8 cellular contexts compared by ENCODE assay signal in the genomic region with DNA sequence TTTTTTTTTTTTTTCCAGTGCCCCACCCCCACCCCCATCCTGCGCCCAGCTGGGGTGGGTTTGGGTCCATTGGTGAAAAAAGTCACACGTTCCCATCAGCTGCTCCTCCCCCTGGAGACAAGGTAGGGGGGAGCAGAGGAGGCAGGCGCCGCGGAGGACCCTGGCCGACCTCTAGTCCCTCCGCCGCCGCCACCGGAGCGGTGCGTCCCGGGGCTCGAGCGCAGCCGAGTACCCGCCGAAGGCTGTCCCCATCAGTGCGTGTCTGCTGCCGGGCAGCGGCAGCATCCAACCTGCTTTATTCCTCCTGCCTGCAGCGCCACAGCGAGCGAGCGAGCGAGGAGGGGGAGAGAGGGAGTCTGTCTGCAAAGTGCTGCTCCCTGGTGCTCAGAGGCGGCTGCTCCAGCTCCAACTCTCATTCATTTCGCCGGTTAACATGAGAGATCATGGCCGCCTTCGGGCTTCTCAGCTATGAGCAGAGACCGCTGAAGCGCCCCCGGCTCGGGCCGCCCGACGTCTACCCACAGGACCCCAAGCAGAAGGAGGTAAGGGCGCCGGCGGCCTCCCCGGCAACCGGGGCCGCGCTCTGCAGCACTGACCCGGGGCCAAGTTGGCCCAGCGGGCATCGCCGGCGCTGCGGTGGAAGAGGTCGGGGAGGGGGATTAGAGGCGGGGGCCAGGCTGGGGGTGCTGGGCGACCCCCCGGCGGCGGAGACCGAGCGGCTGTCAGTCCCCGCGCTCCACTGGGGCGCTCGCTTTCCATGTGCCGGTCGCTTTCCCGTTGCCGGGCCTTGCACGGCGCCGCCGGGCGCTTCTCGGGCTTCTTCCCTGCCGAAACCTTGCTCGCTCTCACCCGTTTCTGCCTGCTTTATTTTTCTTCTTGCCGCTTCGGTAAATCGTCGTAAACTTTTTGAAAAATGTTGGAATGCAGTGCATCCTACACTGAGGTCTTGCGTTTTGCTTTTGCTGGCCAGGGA. TPM values are rescaled to one million over a fixed set of nuclear protein-coding genes. Genes with fewer than 3 reads are reported as not detected.
DNase-seq lines count a peak whose midpoint lies in the region; ATAC-seq and TF ChIP-seq lines count a peak whose summit lies in the region.

No MANE protein-coding gene starts in this region.

- DNase-seq in ACHN (peak; percentile 81), NCI-H2227 treated with DMSO at 0.1 percent for 48 hours (lab: John Stamatoyannopoulos, UW) (peak; percentile 79), dorsolateral prefrontal cortex (peak; percentile 38 to 86 (median 76)), right lobe of liver (peak; percentile 63 to 83 (median 81))
- DNase-seq in activated CD4-positive, alpha-beta T cell treated with anti-CD3 and anti-CD28 coated beads, Interleukin-2, amount 50 U/mL, for 4 hours: peak; percentile 54 to 56
- peak; percentile 68 for DNase-seq in stimulated activated CD4-positive, alpha-beta T cell treated with anti-CD3 and anti-CD28 coated beads, Interleukin-4, amount 100 ng/mL, for 1 hour

- peaks cover 0 to 17% (median 0%) of the 10 kb centered on the region in 4 donors for H3K4me1 ChIP-seq in right lobe of liver

- in situ Hi-C loops in ACHN (cut with HindIII; ENCODE audit: low pct_ligation_motif_present, low pct_unique_long_range_greater_than_20kb, low sequenced_read_pairs): no loop called here

- WGBS in right lobe of liver (ENCODE audit: insufficient coverage, low coverage, low lambda C conversion rate, missing lambda C conversion rate): 7% methylated on average over 24 of the region's 81 CpGs

- intact Hi-C loops in dorsolateral prefrontal cortex (cut with DNase I): loop anchor here (2.0 to 10.0 kb wide), 3 partner anchors 61 to 324 kb away; a partner anchor contains a TSS
- intact Hi-C loops in right lobe of liver (cut with DNase I): no loop called here

- H3K27me3 ChIP-seq in dorsolateral prefrontal cortex (no peaks in the 10 kb centered on the region), right lobe of liver (no peaks in the 10 kb centered on the region)

- no peaks in the 10 kb centered on the region for H3K36me3 ChIP-seq in right lobe of liver

- no peaks in the 10 kb centered on the region for H3K9me3 ChIP-seq in right lobe of liver

- TF ChIP-seq CTCF in dorsolateral prefrontal cortex (IDR thresholded peaks at IDR 0.05 in 54 of 56, conservative IDR thresholded peaks at IDR 0.05 in 2 of 56; ENCODE audit: low read depth in 1 of 56, partially characterized antibody in 56 of 56) (peak in 47 of 56 donors; percentile 16 to 64 (median 44)), right lobe of liver (IDR thresholded peaks at IDR 0.05) (peak; percentile 22 to 46 (median 45))

- H3K4me3 ChIP-seq in dorsolateral prefrontal cortex (peak overlapping the region; percentile 58 to 86 (median 77)), right lobe of liver (peak overlapping the region; percentile 46 to 63 (median 49))

- ATAC-seq in GM18870 (IDR thresholded peaks at IDR 0.05; ENCODE audit: unreplicated experiment): peak; percentile 68
- ATAC-seq in HG03159 (IDR thresholded peaks at IDR 0.05; ENCODE audit: unreplicated experiment): peak; percentile 67
- peak; percentile 83 to 93 (median 90) for ATAC-seq in right lobe of liver

- H3K27ac ChIP-seq in dorsolateral prefrontal cortex: peak overlapping the region in 57 of 59 donors; percentile 23 to 91 (median 81)
- no peak overlapping the region for H3K27ac ChIP-seq in right lobe of liver

- no peak for TF ChIP-seq POLR2A in right lobe of liver (IDR thresholded peaks at IDR 0.05)

RNA-seq across cellular contexts. Expression of a gene that starts 1.3 kb away (rescaled TPM):
- total RNA-seq in dorsolateral prefrontal cortex (10 to 100 TPM; 26.0 to 93.7 (median 57.5) TPM), right lobe of liver (under 1 TPM; 0.04 to 0.64 (median 0.40) TPM)

Comparison
In these comparisons a context has a peak if more than half of its experiments do, and no peak if none do; other contexts are left out.
1. H3K27ac ChIP-seq: peak in dorsolateral prefrontal cortex (57 of 59); none in right lobe of liver (0 of 3).
2. RNA of a gene that starts 1.3 kb away (total RNA-seq): 26.0 to 93.7 TPM in dorsolateral prefrontal cortex; 0.04 to 0.64 TPM in right lobe of liver; every median in the first group is over 10 times any median in the second.
3. intact Hi-C loops: an anchor here in dorsolateral prefrontal cortex (2.0 to 10.0 kb wide); none called in right lobe of liver.
4. Peak in every context shown above with its lines, with median percentiles within 50 percentile points of each other: DNase-seq and ATAC-seq.